ENCODE assay signal across 1 cellular context in the genomic region with DNA sequence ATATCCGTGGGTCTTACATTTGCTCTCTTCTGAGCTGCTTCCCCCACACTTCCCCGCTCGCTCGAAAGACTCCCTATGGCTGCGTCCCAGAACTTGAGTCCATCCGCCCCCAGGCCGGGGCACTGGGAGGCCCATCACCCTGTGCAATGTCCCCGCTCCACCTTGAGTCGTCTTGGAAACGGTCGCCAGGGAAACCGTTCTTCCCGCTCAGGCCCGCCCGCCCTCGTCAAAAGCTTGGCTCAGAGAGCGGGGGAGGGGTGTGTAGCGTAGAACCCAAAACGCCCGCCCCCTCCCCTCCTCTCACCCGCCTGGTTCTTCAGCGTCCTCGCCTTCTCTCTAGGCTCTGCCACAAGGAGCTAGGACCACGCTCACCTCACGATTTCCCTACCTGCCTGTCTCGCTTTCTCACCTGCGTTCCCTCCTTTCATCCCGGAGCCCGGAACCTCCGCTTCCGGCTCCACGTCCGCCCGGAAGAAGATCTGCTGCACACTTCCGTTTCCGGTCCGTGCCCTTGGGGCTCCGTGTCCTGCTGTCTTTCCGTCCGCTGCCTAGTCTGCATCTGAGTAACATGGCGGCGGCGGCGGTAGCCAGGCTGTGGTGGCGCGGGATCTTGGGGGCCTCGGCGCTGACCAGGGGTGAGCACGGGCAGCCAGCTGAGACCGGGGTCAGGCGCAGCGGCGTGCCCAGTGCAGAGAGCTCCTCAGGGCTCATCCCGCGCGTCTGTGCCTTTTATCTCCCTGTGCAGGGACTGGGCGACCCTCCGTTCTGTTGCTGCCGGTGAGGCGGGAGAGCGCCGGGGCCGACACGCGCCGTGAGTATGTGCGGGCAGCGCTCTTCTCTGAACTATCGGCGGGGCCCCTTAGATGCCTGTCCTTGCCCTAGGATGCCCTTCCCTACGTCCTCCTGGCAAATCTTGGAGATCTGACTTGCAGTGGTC.
TF ChIP-seq lines count a peak whose summit lies in the region.

A gene (minus strand): TSS at position 447 of the 937 bp plus-strand sequence. CDS start 19 bp downstream, at position 428.
A gene (plus strand): TSS at position 551 of the 937 bp plus-strand sequence. CDS start 18 bp downstream, at position 569.

TF ChIP-seq in SK-N-SH, 30 proteins besides CTCF, POLR2A, EP300 and RAD21 (continued from another document):
- peak; percentile 97 for TF ChIP-seq YY1 (IDR thresholded peaks at IDR 0.05; ENCODE audit: low read depth)
- TF ChIP-seq NFIC (IDR thresholded peaks at IDR 0.05; ENCODE audit: borderline replicate concordance), result peak; percentile 23; the same call in 1 of the 2 replicates
- peak; percentile 52; the same call in 1 of the 2 replicates for TF ChIP-seq TCF12 (IDR thresholded peaks at IDR 0.05)
- TF ChIP-seq TAF1 (IDR thresholded peaks at IDR 0.05; ENCODE audit: borderline replicate concordance, low read depth, low read length), result peak; percentile 98
- TF ChIP-seq MXI1 (IDR thresholded peaks at IDR 0.05; ENCODE audit: low read depth, low read length), result peak; percentile 92
- TF ChIP-seq NRF1 (IDR thresholded peaks at IDR 0.05; ENCODE audit: low read depth, low read length), result no peak
- TF ChIP-seq MEF2A (IDR thresholded peaks at IDR 0.05; ENCODE audit: borderline replicate concordance, low read depth), result no peak
- TF ChIP-seq SMC3 (IDR thresholded peaks at IDR 0.05; ENCODE audit: low read depth, low read length), result 0 out of 2 replicates have a peak, but pooled peaks have one; percentile 5
- TF ChIP-seq, protein P1, sequence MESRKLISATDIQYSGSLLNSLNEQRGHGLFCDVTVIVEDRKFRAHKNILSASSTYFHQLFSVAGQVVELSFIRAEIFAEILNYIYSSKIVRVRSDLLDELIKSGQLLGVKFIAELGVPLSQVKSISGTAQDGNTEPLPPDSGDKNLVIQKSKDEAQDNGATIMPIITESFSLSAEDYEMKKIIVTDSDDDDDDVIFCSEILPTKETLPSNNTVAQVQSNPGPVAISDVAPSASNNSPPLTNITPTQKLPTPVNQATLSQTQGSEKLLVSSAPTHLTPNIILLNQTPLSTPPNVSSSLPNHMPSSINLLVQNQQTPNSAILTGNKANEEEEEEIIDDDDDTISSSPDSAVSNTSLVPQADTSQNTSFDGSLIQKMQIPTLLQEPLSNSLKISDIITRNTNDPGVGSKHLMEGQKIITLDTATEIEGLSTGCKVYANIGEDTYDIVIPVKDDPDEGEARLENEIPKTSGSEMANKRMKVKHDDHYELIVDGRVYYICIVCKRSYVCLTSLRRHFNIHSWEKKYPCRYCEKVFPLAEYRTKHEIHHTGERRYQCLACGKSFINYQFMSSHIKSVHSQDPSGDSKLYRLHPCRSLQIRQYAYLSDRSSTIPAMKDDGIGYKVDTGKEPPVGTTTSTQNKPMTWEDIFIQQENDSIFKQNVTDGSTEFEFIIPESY (IDR thresholded peaks at IDR 0.05; ENCODE audit: borderline replicate concordance, low read depth), result 0 out of 2 replicates have a peak, but pooled peaks have one; percentile 59
- no peak for TF ChIP-seq GATA2 (CRISPR knock-in tag; IDR thresholded peaks at IDR 0.05)
- TF ChIP-seq, protein P2, sequence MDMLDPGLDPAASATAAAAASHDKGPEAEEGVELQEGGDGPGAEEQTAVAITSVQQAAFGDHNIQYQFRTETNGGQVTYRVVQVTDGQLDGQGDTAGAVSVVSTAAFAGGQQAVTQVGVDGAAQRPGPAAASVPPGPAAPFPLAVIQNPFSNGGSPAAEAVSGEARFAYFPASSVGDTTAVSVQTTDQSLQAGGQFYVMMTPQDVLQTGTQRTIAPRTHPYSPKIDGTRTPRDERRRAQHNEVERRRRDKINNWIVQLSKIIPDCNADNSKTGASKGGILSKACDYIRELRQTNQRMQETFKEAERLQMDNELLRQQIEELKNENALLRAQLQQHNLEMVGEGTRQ (IDR thresholded peaks at IDR 0.05; ENCODE audit: borderline replicate concordance, low read depth, low read length), result no peak
- TF ChIP-seq, protein P3, sequence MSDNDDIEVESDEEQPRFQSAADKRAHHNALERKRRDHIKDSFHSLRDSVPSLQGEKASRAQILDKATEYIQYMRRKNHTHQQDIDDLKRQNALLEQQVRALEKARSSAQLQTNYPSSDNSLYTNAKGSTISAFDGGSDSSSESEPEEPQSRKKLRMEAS (IDR thresholded peaks at IDR 0.05; ENCODE audit: low read depth), result peak; percentile 96
- no peak for TF ChIP-seq RFX5 (IDR thresholded peaks at IDR 0.05; ENCODE audit: low read length)
- peak; percentile 92 for TF ChIP-seq CHD2 (IDR thresholded peaks at IDR 0.05; ENCODE audit: low read length, partially characterized antibody)
- TF ChIP-seq FOXJ3 (CRISPR knock-in tag; IDR thresholded peaks at IDR 0.05), result peak; percentile 82
TF ChIP-seq in SK-N-SH: peak in this region for 17.
